26 cellular contexts compared by ENCODE assay signal in the genomic region with DNA sequence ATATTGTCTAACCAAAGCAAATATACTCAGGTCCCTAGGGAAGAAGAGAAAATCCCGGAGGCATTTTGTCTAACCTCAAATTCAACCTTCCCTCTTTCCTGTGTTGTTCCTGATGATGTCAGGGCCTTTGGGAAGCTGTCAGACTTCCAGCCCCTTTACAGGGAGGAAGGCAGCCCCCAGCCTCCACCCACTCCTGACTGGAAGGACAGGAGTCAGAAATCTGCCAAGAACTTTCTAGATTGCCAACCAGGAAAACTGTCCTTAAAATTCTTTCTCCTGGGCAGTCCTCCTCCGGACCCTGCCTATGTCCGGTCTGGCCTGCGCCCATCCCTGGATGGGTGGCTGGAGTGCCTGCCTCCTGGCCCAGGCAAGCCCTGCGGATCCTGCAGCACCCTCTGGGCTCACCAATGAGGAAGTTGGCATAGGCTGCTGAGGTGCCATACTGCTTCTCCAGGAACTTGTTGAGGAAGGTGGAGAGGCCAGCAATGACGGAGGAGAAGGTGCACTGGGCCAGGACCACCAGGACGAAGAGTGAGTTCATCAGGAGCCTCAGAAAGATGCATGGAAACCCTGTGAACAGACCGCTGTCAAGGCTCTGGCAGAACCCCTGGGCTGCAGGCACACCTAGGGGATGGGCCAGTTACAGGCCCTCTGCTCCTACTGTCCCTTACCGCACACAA. TPM values are rescaled to one million over a fixed set of nuclear protein-coding genes. Genes with fewer than 3 reads are reported as not detected.
DNase-seq lines count a peak whose midpoint lies in the region; ATAC-seq and TF ChIP-seq lines count a peak whose summit lies in the region.
"Had no signal": no experiment of that assay in that cellular context is flagged by ENCODE, and none has a peak within 500 bp of the region (broad histone marks: within the 10 kb centered on the region; RNA-seq: fewer than 3 reads in every experiment).

No MANE protein-coding gene starts in this region.

- intact Hi-C loops in left ventricle myocardium superior (cut with micrococcal nuclease) (no loop called here), sigmoid colon (cut with DNase I) (no loop called here)

- H3K36me3 ChIP-seq in sigmoid colon = no peaks in the 10 kb centered on the region
- H3K36me3 ChIP-seq: neutrophil, tibial nerve had no signal

- H3K27ac ChIP-seq in sigmoid colon = peak overlapping the region in 2 of 4 donors; percentile 4 to 7
- H3K27ac ChIP-seq: GM23248, neutrophil, psoas muscle, tibial nerve, VCaP had no signal

- no peaks in the 10 kb centered on the region for H3K27me3 ChIP-seq in sigmoid colon
- H3K27me3 ChIP-seq: tibial nerve had no signal

- 86 to 92% methylated on average over 9 of the region's 9 CpGs for WGBS in sigmoid colon, 2 donors

- no peak for TF ChIP-seq POLR2A in sigmoid colon (IDR thresholded peaks at IDR 0.05)

- TF ChIP-seq CTCF in cardiac fibroblast (IDR thresholded peaks at IDR 0.05; ENCODE audit: low read depth, low read length) (no peak), sigmoid colon (IDR thresholded peaks at IDR 0.05) (no peak)

- peak; percentile 44 for ATAC-seq in left ventricle myocardium superior
- ATAC-seq: HepG2, PC-3, psoas muscle had no signal

- TF ChIP-seq EP300 in sigmoid colon (IDR thresholded peaks at IDR 0.05) = no peak

- DNase-seq in Daoy (ENCODE audit: low read depth) (peak; percentile 32), cardiac fibroblast (ENCODE audit: low read depth in 2 of 2) (peak; percentile 31 to 65), left ventricle myocardium superior (no peak), sigmoid colon (peak; percentile 32), NCI-H1694 treated with DMSO at 0.1 percent for 48 hours (lab: John Stamatoyannopoulos, UW) (no peak), NCI-H187 treated with DMSO at 0.1 percent for 48 hours (lab: John Stamatoyannopoulos, UW) (no peak)
- no peak for DNase-seq in stimulated activated CD4-positive, alpha-beta T cell treated with anti-CD3 and anti-CD28 coated beads, Interleukin-1b, Interleukin-23, amount 100 ng/mL, for 48 hours
- DNase-seq: activated CD4-positive, alpha-beta T cell treated with anti-CD3 and anti-CD28 coated beads for 48 hours; activated gamma-delta T cell treated with Interleukin-2 at 50 U/mL for 16 hours; activated T-cell treated with anti-CD3 and anti-CD28 coated beads, Interleukin-2, amount 50 U/mL, for 24 hours; C1 segment of cervical spinal cord; Calu3; GM23248; head of caudate nucleus; Karpas-422; MV-4-11; NCI-H1436 treated with DMSO at 0.1 percent for 48 hours; NCI-H510A treated with DMSO at 0.1 percent for 48 hours; NK-92 treated with Interleukin-12 subunit alpha and Interleukin-12 subunit beta, amount 100 ng/mL, for 24 hours; PC-3; psoas muscle; SHP77 had no signal

- no peaks in the 10 kb centered on the region for H3K9me3 ChIP-seq in sigmoid colon
- H3K9me3 ChIP-seq: neutrophil, psoas muscle had no signal

- H3K4me1 ChIP-seq in sigmoid colon = peaks cover 0 to 23% (median 5%) of the 10 kb centered on the region in 4 donors

- H3K4me3 ChIP-seq in cardiac fibroblast (replicated peaks in 1 of 2; ENCODE audit: low read depth in 2 of 2, low read length in 2 of 2) (no peak overlapping the region), sigmoid colon (no peak overlapping the region)
- H3K4me3 ChIP-seq: GM23248, psoas muscle, tibial nerve had no signal

RNA-seq across cellular contexts. Expression of gene RAB6B, which starts 52.6 kb away (rescaled TPM):
- 1.1 and 1.4 TPM in 2 replicates for total RNA-seq in Daoy (2014; rRNA removed; shearing (Covaris generic))
- total RNA-seq in left ventricle myocardium superior (51.6 TPM), sigmoid colon (1 to 10 TPM; 4.3 to 8.0 (median 5.5) TPM)
- 10 to 100 TPM in 1 of 3 donors, 1 to 10 TPM in 1, under 1 TPM in 1; 0.60 to 19.7 (median 5.1) TPM for polyA plus RNA-seq in sigmoid colon
- total RNA-seq: HepG2 had no signal

Comparison
In these comparisons a context has a peak if more than half of its experiments do, and no peak if none do; other contexts are left out.
1. DNase-seq: peak in Daoy (single experiment), cardiac fibroblast (2 of 2) and sigmoid colon (single experiment); none in left ventricle myocardium superior (single experiment), NCI-H1694 treated with DMSO at 0.1 percent for 48 hours (single experiment), NCI-H187 treated with DMSO at 0.1 percent for 48 hours (single experiment) and stimulated activated CD4-positive, alpha-beta T cell treated with anti-CD3 and anti-CD28 coated beads, Interleukin-1b, Interleukin-23, amount 100 ng/mL, for 48 hours (single experiment).